1 cellular context compared by ENCODE assay signal in genomic region chr12:27244680-27245005, GRCh38.
TF ChIP-seq lines count a peak whose summit lies in the region.

No MANE protein-coding gene starts in this region.

TF ChIP-seq in K562, 482 proteins besides CTCF, POLR2A, EP300 and RAD21 (continued from another document):
- TF ChIP-seq ZBTB40 (IDR thresholded peaks at IDR 0.05) (0 out of 2 replicates have a peak, but pooled peaks have one; percentile 13), ZBTB40 (CRISPR knock-in tag; IDR thresholded peaks at IDR 0.05) (no peak)
